In the genomic region with DNA sequence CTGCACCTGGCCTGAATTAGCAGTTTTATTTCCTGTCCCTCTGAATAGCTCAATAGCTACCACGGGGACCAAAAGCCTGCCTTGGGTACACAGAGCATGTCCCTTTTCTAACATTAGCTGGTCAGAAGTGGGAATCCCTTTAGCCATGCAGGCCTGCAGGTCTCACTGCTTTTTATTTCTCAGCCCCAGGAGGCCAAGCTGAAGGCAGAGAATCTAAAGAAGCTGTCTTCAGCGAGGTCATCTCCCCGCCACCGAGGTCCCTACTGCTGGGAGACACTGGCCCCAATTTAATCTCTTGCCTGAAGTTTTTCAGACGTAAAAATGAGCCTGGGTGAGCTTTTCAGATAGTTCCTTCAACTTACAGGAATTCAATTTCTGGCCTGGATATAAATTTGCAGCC, we compare ENCODE assay signal across 14 cellular contexts. TPM values are rescaled to one million over a fixed set of nuclear protein-coding genes. Genes with fewer than 3 reads are reported as not detected.
DNase-seq lines count a peak whose midpoint lies in the region; ATAC-seq and TF ChIP-seq lines count a peak whose summit lies in the region.
"Had no signal": no experiment of that assay in that cellular context is flagged by ENCODE, and none has a peak within 500 bp of the region (broad histone marks: within the 10 kb centered on the region; RNA-seq: fewer than 3 reads in every experiment).

No MANE protein-coding gene starts in this region.

- peaks cover 34% of the 10 kb centered on the region for H3K4me1 Mint-ChIP-seq in nephron progenitor cell

- no peaks in the 10 kb centered on the region for H3K36me3 Mint-ChIP-seq in nephron progenitor cell (ENCODE audit: low read depth)
- H3K36me3 Mint-ChIP-seq: CD4-positive, alpha-beta memory T cell had no signal

- no peak for ATAC-seq in GM21619 (IDR thresholded peaks at IDR 0.05; ENCODE audit: unreplicated experiment)
- ATAC-seq: A549, HepG2 had no signal

- no peak overlapping the region for H3K9ac ChIP-seq in HUES64 (ENCODE audit: low read depth, low read length)

- DNase-seq in ecto neural progenitor cell (ENCODE audit: low spot score) (peak; percentile 55), nephron progenitor cell (no peak), GM10248 (ENCODE audit: extremely low spot score) (no peak), NCI-H146 treated with DMSO at 0.1 percent for 48 hours (lab: John Stamatoyannopoulos, UW; ENCODE audit: unreplicated experiment) (no peak)
- DNase-seq in activated naive CD4-positive, alpha-beta T cell (lab: John Stamatoyannopoulos, UW), result no peak
- DNase-seq: BE2C; CD4-positive, alpha-beta memory T cell; DMS79 treated with DMSO at 0.1 percent for 48 hours; EL had no signal

- H3K4me3 ChIP-seq in HUES64 (ENCODE audit: low read length), result no peak overlapping the region
- H3K4me3 ChIP-seq: A549 had no signal

- H3K27me3 ChIP-seq in HUES64 (ENCODE audit: insufficient read depth, low read length), result no peaks in the 10 kb centered on the region
- H3K27me3 ChIP-seq: BE2C had no signal

- no peaks in the 10 kb centered on the region for H3K27me3 Mint-ChIP-seq in nephron progenitor cell (ENCODE audit: low read depth, poor library complexity)

- no peaks in the 10 kb centered on the region; the same call in 1 of the 2 replicates for H3K4me1 ChIP-seq in HUES64 (ENCODE audit: insufficient read depth, low read length)
- H3K4me1 ChIP-seq: BE2C had no signal

- TF ChIP-seq CTCF in nephron progenitor cell (IDR thresholded peaks at IDR 0.05) (no peak), GM10248 (IDR thresholded peaks at IDR 0.05; ENCODE audit: control extremely low read depth, extremely low read depth, low read depth, missing control alignments) (no peak)

- no peak overlapping the region for H3K4me3 Mint-ChIP-seq in nephron progenitor cell
- H3K4me3 Mint-ChIP-seq: CD4-positive, alpha-beta memory T cell had no signal

- no peaks in the 10 kb centered on the region for H3K9me3 Mint-ChIP-seq in nephron progenitor cell
- H3K9me3 Mint-ChIP-seq: CD4-positive, alpha-beta memory T cell had no signal

- CTCF ChIA-PET in GM10248 (lab: Yijun Ruan, JAX), result interaction anchor here (1.2 to 1.4 kb wide), 2 partner anchors 9 to 17 kb away, joined by 4 to 5 read pairs; no protein-coding TSS in a partner anchor

- peaks cover 7% of the 10 kb centered on the region; the same call in 1 of the 2 replicates for H3K36me3 ChIP-seq in HUES64 (ENCODE audit: insufficient read depth, low read length)
- H3K36me3 ChIP-seq: BE2C had no signal

- H3K27ac Mint-ChIP-seq in nephron progenitor cell, result peak overlapping the region; percentile 87
- H3K27ac Mint-ChIP-seq: CD4-positive, alpha-beta memory T cell had no signal

- H3K27ac ChIP-seq in HUES64 (ENCODE audit: low read depth, low read length), result peak overlapping the region; percentile 30; the same call in 1 of the 2 replicates
- H3K27ac ChIP-seq: A549, C4-2B had no signal

- no peaks in the 10 kb centered on the region for H3K9me3 ChIP-seq in HUES64 (ENCODE audit: insufficient read depth, low read depth, low read length)
- H3K9me3 ChIP-seq: A549, BE2C had no signal

- POLR2A ChIA-PET in GM10248 (lab: Yijun Ruan, JAX), result no interaction called here

- 60% methylated on average over 5 of the region's 5 CpGs for WGBS in HUES64

RNA-seq across cellular contexts. Expression of gene PIN1, which starts 40.7 kb away (rescaled TPM):
- polyA plus RNA-seq in HUES64 (2013, experiment 1 of 2), result 75.6 TPM
- 70.8 TPM for polyA plus RNA-seq in HUES64 (2013, experiment 2 of 2)

RNA-seq across cellular contexts. Expression of gene UBL5, which starts 48.1 kb away (rescaled TPM):
- 520 TPM for polyA plus RNA-seq in HUES64 (2013, experiment 1 of 2)
- polyA plus RNA-seq in HUES64 (2013, experiment 2 of 2), result 548 TPM

RNA-seq across cellular contexts. Expression of gene FBXL12, which starts 56.9 kb away (rescaled TPM):
- polyA plus RNA-seq in HUES64 (2013, experiment 1 of 2), result 21.2 TPM
- polyA plus RNA-seq in HUES64 (2013, experiment 2 of 2), result 20.5 TPM
